8 cellular contexts compared by ENCODE assay signal in genomic region chr6:144284753-144285547, GRCh38. TPM values are rescaled to one million over a fixed set of nuclear protein-coding genes. Genes with fewer than 3 reads are reported as not detected.
A peak's percentile ranks its signal among the peaks of the same experiment; 100 is the strongest.
DNase-seq lines count a peak whose midpoint lies in the region; ATAC-seq and TF ChIP-seq lines count a peak whose summit lies in the region.

UTRN (plus strand) TSS chr6:144285335; CDS start chr6:144291829, 6,494 bp downstream.

- H3K9me3 ChIP-seq in left lung = no peaks in the 10 kb centered on the region

- H3K4me1 Mint-ChIP-seq in activated CD4-positive, alpha-beta T cell treated with anti-CD3 and anti-CD28 coated beads, Interleukin-2, amount 10 ng/mL, durations not matched to agents 24 days and 14 days = peaks cover 16% of the 10 kb centered on the region

- H3K27me3 Mint-ChIP-seq in activated CD4-positive, alpha-beta T cell treated with anti-CD3 and anti-CD28 coated beads, Interleukin-2, amount 10 ng/mL, durations not matched to agents 24 days and 14 days = peaks cover 39% of the 10 kb centered on the region

- H3K4me3 Mint-ChIP-seq in activated CD4-positive, alpha-beta T cell treated with anti-CD3 and anti-CD28 coated beads, Interleukin-2, amount 10 ng/mL, durations not matched to agents 24 days and 14 days = peak within 1 kb of the TSS; percentile 91

- H3K4me3 ChIP-seq in GM12875 (ENCODE audit: low read depth, low read length) (peak within 1 kb of the TSS; percentile 68), dorsolateral prefrontal cortex (peak within 1 kb of the TSS; percentile 55 to 85 (median 74)), left lung (peak within 1 kb of the TSS; percentile 62 to 93)

- H3K27ac ChIP-seq in dorsolateral prefrontal cortex = peak within 1 kb of the TSS in 57 of 59 donors; percentile 8 to 97 (median 82)
- H3K27ac ChIP-seq in left lung = peak within 1 kb of the TSS; percentile 96 to 98

- H3K36me3 ChIP-seq in left lung = no peaks in the 10 kb centered on the region

- no peaks in the 10 kb centered on the region for H3K36me3 Mint-ChIP-seq in activated CD4-positive, alpha-beta T cell treated with anti-CD3 and anti-CD28 coated beads, Interleukin-2, amount 10 ng/mL, durations not matched to agents 24 days and 14 days (ENCODE audit: low read depth)

- intact Hi-C loops in activated CD4-positive, alpha-beta T cell treated with anti-CD3 and anti-CD28 coated beads, Interleukin-2, amount 10 ng/mL, durations not matched to agents 24 days and 14 days (cut with micrococcal nuclease) = loop anchor here (1.0 to 5.0 kb wide), 7 partner anchors 26 to 197 kb away; partner anchors contain the start of gene SF3B5
- intact Hi-C loops in dorsolateral prefrontal cortex (cut with DNase I) (no loop called here), left lung (cut with DNase I) (no loop called here)

- TF ChIP-seq CTCF in GM12875 (IDR thresholded peaks at IDR 0.05; ENCODE audit: borderline replicate concordance, insufficient read depth, low read depth, low read length) (no peak), dorsolateral prefrontal cortex (IDR thresholded peaks at IDR 0.05 in 54 of 56, conservative IDR thresholded peaks at IDR 0.05 in 2 of 56; ENCODE audit: low read depth in 1 of 56, partially characterized antibody in 56 of 56) (peak in 3 of 56 donors; percentile 7 to 10 (median 8)), left lung (IDR thresholded peaks at IDR 0.05) (no peak)

- peak within 1 kb of the TSS; percentile 88 for H3K27ac Mint-ChIP-seq in activated CD4-positive, alpha-beta T cell treated with anti-CD3 and anti-CD28 coated beads, Interleukin-2, amount 10 ng/mL, durations not matched to agents 24 days and 14 days

- peak; percentile 82 for DNase-seq in HEK293T (ENCODE audit: extremely low spot score)
- DNase-seq in NCI-H1048 (lab: John Stamatoyannopoulos, UW) = peak; percentile 42
- peak; percentile 84 for DNase-seq in activated CD4-positive, alpha-beta T cell treated with anti-CD3 and anti-CD28 coated beads, Interleukin-2, amount 10 ng/mL, durations not matched to agents 24 days and 14 days
- peak in 6 of 10 donors; percentile 12 to 62 (median 42) for DNase-seq in dorsolateral prefrontal cortex
- DNase-seq in left lung = peak; percentile 87 to 94
- DNase-seq in stimulated activated CD4-positive, alpha-beta T cell treated with anti-CD3 and anti-CD28 coated beads, Interleukin-4, amount 100 ng/mL, for 1 hour = peak; percentile 49

- POLR2A ChIA-PET in HEK293T (lab: Yijun Ruan, JAX) = interaction anchor here (1.0 to 2.1 kb wide), 3 partner anchors 19 to 197 kb away, joined by 3 to 23 read pairs (median 5); no protein-coding TSS in a partner anchor

- peaks cover 0 to 29% of the 10 kb centered on the region in 2 donors for H3K4me1 ChIP-seq in left lung

- CTCF ChIA-PET in HEK293T (lab: Yijun Ruan, JAX) = no interaction called here

- H3K27me3 ChIP-seq in dorsolateral prefrontal cortex (peaks cover 0 to 22% (median 0%) of the 10 kb centered on the region in 45 donors), left lung (no peaks in the 10 kb centered on the region)

- no peaks in the 10 kb centered on the region for H3K9me3 Mint-ChIP-seq in activated CD4-positive, alpha-beta T cell treated with anti-CD3 and anti-CD28 coated beads, Interleukin-2, amount 10 ng/mL, durations not matched to agents 24 days and 14 days

- peak; percentile 80 for ATAC-seq in left lung
- ATAC-seq in GM18870 (IDR thresholded peaks at IDR 0.05; ENCODE audit: unreplicated experiment) = no peak

TF ChIP-seq in HEK293T, 16 proteins besides CTCF, POLR2A, EP300 and RAD21:
- TF ChIP-seq PKNOX1 (IDR thresholded peaks at IDR 0.05) (peak; percentile 97), L3MBTL2 (conservative IDR thresholded peaks at IDR 0.05) (0 out of 2 replicates have a peak, but pooled peaks have one; percentile 9), FOXK2 (IDR thresholded peaks at IDR 0.05) (no peak), ARNT (IDR thresholded peaks at IDR 0.05) (no peak), CTBP1 (IDR thresholded peaks at IDR 0.05; ENCODE audit: borderline replicate concordance) (no peak), SP1 (IDR thresholded peaks at IDR 0.05) (no peak), ELF4 (IDR thresholded peaks at IDR 0.05) (no peak), LEF1 (IDR thresholded peaks at IDR 0.05; ENCODE audit: borderline replicate concordance) (no peak)

RNA-seq across cellular contexts. Expression of gene UTRN, which starts in this region (rescaled TPM):
- 36.7 and 45.1 TPM in 2 replicates for total RNA-seq in activated CD4-positive, alpha-beta T cell treated with anti-CD3 and anti-CD28 coated beads, Interleukin-2, amount 10 ng/mL, durations not matched to agents 24 days and 14 days
- 100 to 1,000 TPM in 3 of 120 experiments, 10 to 100 TPM in 117; 44.5 to 111 (median 70.5) TPM for total RNA-seq in dorsolateral prefrontal cortex
- total RNA-seq in left lung = 100 to 1,000 TPM; 238 to 253 TPM
